In genomic region chr2:24265212-24265611, GRCh38 we compare ENCODE assay signal across 22 cellular contexts.
"Had no signal": no experiment of that assay in that cellular context is flagged by ENCODE, and none has a peak within 500 bp of the region (broad histone marks: within the 10 kb centered on the region; RNA-seq: fewer than 3 reads in every experiment).

No MANE protein-coding gene starts in this region.

- ATAC-seq: Right ventricle myocardium inferior, T-cell had no signal

- H3K27ac ChIP-seq: brain microvascular endothelial cell, cardiac muscle cell, SK-N-MC had no signal

- H3K4me3 ChIP-seq: cardiac muscle cell, SK-N-MC had no signal

- H3K9me3 Mint-ChIP-seq: activated B cell treated with CpG ODN at 0.5 μM for 24 hours; activated CD4-positive, alpha-beta T cell treated with anti-CD3 and anti-CD28 coated beads, Interleukin-2, amount 10 ng/mL, durations not matched to agents 24 days and 14 days; activated naive CD4-positive, alpha-beta T cell treated with anti-CD3 and anti-CD28 coated beads, Interleukin-2, amount 50 U/mL, for 24 hours; T-cell had no signal

- FAIRE-seq: TTC549 had no signal

- DNase-seq: activated B cell treated with CpG ODN at 0.5 μM for 24 hours; activated CD4-positive, alpha-beta T cell treated with anti-CD3 and anti-CD28 coated beads for 1 hour; activated CD4-positive, alpha-beta T cell treated with anti-CD3 and anti-CD28 coated beads, Interleukin-2, amount 10 ng/mL, durations not matched to agents 24 days and 14 days; activated CD4-positive, alpha-beta T cell treated with anti-CD3 and anti-CD28 coated beads, Interleukin-2, amount 50 U/mL, for 48 hours; activated T-cell treated with anti-CD3 and anti-CD28 coated beads for 4 hours; cerebellar nuclear complex; NCI-H1092; NCI-H1930; NCI-H345; NCI-H510A; NCI-H526 treated with DMSO at 0.1 percent for 48 hours; NCI-H82; RPMI8226; T-cell; T-helper 2 cell; T1000 had no signal

- H3K27ac Mint-ChIP-seq: activated CD4-positive, alpha-beta T cell treated with anti-CD3 and anti-CD28 coated beads, Interleukin-2, amount 10 ng/mL, durations not matched to agents 24 days and 14 days; activated naive CD4-positive, alpha-beta T cell treated with anti-CD3 and anti-CD28 coated beads, Interleukin-2, amount 50 U/mL, for 24 hours had no signal

- H3K4me3 Mint-ChIP-seq: activated B cell treated with CpG ODN at 0.5 μM for 24 hours; activated CD4-positive, alpha-beta T cell treated with anti-CD3 and anti-CD28 coated beads, Interleukin-2, amount 10 ng/mL, durations not matched to agents 24 days and 14 days; activated naive CD4-positive, alpha-beta T cell treated with anti-CD3 and anti-CD28 coated beads, Interleukin-2, amount 50 U/mL, for 24 hours; T-cell had no signal

- H3K27me3 Mint-ChIP-seq: activated B cell treated with CpG ODN at 0.5 μM for 24 hours; activated CD4-positive, alpha-beta T cell treated with anti-CD3 and anti-CD28 coated beads, Interleukin-2, amount 10 ng/mL, durations not matched to agents 24 days and 14 days; activated naive CD4-positive, alpha-beta T cell treated with anti-CD3 and anti-CD28 coated beads, Interleukin-2, amount 50 U/mL, for 24 hours; T-cell had no signal

- H3K27me3 ChIP-seq: brain microvascular endothelial cell, cardiac muscle cell had no signal
